ENCODE assay signal across 24 cellular contexts in the genomic region with DNA sequence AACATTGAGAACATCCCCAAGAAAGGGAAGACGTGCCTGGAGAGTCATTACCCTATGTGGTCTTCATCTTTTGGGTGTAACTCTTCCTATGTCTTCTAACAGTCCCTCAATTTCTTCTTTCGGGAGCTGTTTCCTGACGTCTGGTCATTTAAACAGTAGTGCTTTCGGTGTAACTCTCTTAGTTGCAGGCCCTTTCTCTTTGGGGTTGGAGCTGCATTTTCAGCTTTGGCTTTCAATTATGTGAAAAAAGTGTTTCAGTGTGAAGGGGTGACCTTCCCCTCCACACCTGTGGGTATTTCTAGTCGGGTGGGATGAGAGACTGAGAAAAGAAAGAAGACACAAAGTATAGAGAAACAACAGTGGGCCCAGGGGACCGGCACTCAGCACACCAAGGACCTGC.
"Had no signal": no experiment of that assay in that cellular context is flagged by ENCODE, and none has a peak within 500 bp of the region (broad histone marks: within the 10 kb centered on the region; RNA-seq: fewer than 3 reads in every experiment).

No MANE protein-coding gene starts in this region.

- H3K4me1 Mint-ChIP-seq: memory B cell, neural progenitor cell had no signal

- FAIRE-seq: kidney had no signal

- H3K27ac Mint-ChIP-seq: dendritic cell treated with granulocyte-macrophage colony-stimulating factor and Interleukin-4, amounts not matched to agents 40 ng/mL and 50 ng/mL, for 4 days; endodermal cell; memory B cell; natural killer cell treated with Interleukin-12 subunit alpha and Interleukin-12 subunit beta and Interleukin-15 and Interleukin-18, amount 100 ng/mL, for 72 hours; neural progenitor cell; stimulated activated naive CD8-positive, alpha-beta T cell treated with anti-CD3 and anti-CD28 coated beads, Interleukin-15, amount 100 ng/mL, for 72 hours had no signal

- H3K36me3 Mint-ChIP-seq: memory B cell had no signal

- H3K27me3 Mint-ChIP-seq: dendritic cell treated with granulocyte-macrophage colony-stimulating factor and Interleukin-4, amounts not matched to agents 40 ng/mL and 50 ng/mL, for 4 days; memory B cell; naive B cell; natural killer cell treated with Interleukin-12 subunit alpha and Interleukin-12 subunit beta and Interleukin-15 and Interleukin-18, amount 100 ng/mL, for 72 hours; stimulated activated naive CD8-positive, alpha-beta T cell treated with anti-CD3 and anti-CD28 coated beads, Interleukin-15, amount 100 ng/mL, for 72 hours had no signal

- ATAC-seq: esophagus mucosa; gastrocnemius medialis; heart left ventricle; left lobe of liver; mucosa of descending colon; natural killer cell treated with Interleukin-12 subunit alpha and Interleukin-12 subunit beta and Interleukin-15 and Interleukin-18, amount 100 ng/mL, for 72 hours; sciatic nerve; stimulated activated naive CD8-positive, alpha-beta T cell treated with anti-CD3 and anti-CD28 coated beads, Interleukin-15, amount 100 ng/mL, for 72 hours; upper lobe of right lung had no signal

- H3K4me3 Mint-ChIP-seq: dendritic cell treated with granulocyte-macrophage colony-stimulating factor and Interleukin-4, amounts not matched to agents 40 ng/mL and 50 ng/mL, for 4 days; endodermal cell; memory B cell; naive B cell; natural killer cell treated with Interleukin-12 subunit alpha and Interleukin-12 subunit beta and Interleukin-15 and Interleukin-18, amount 100 ng/mL, for 72 hours; neural progenitor cell; stimulated activated naive CD8-positive, alpha-beta T cell treated with anti-CD3 and anti-CD28 coated beads, Interleukin-15, amount 100 ng/mL, for 72 hours had no signal

- DNase-seq: effector CD8-positive, alpha-beta T cell; endodermal cell; foreskin fibroblast; gastrocnemius medialis; heart left ventricle; kidney; mucosa of descending colon; naive B cell; stimulated activated CD4-positive, alpha-beta T cell treated with anti-CD3 and anti-CD28 coated beads, Interleukin-12 subunit alpha, Interleukin-12 subunit beta, amount 100 ng/mL, for 4 hours; stimulated activated CD4-positive, alpha-beta T cell treated with anti-CD3 and anti-CD28 coated beads, Interleukin-1b, Interleukin-23, amount 100 ng/mL, for 48 hours; stimulated activated CD4-positive, alpha-beta T cell treated with anti-CD3 and anti-CD28 coated beads, Interleukin-4, amount 100 ng/mL, for 1 hour; stimulated activated CD8-positive, alpha-beta memory T cell treated with anti-CD3 and anti-CD28 coated beads, Interleukin-4, amount 100 ng/mL, for 48 hours; stimulated activated naive CD4-positive, alpha-beta T cell; stimulated activated naive CD8-positive, alpha-beta T cell treated with anti-CD3 and anti-CD28 coated beads, Interleukin-15, amount 100 ng/mL, for 72 hours; transverse colon; upper lobe of right lung; uterus had no signal

- H3K9me3 Mint-ChIP-seq: memory B cell; natural killer cell treated with Interleukin-12 subunit alpha and Interleukin-12 subunit beta and Interleukin-15 and Interleukin-18, amount 100 ng/mL, for 72 hours; neural progenitor cell had no signal
